30 cellular contexts compared by ENCODE assay signal in genomic region chr2:121587131-121587530, GRCh38. TPM values are rescaled to one million over a fixed set of nuclear protein-coding genes. Genes with fewer than 3 reads are reported as not detected.
"Had no signal": no experiment of that assay in that cellular context is flagged by ENCODE, and none has a peak within 500 bp of the region (broad histone marks: within the 10 kb centered on the region; RNA-seq: fewer than 3 reads in every experiment).

No MANE protein-coding gene starts in this region.

- H3K4me3 Mint-ChIP-seq: naive thymus-derived CD4-positive, alpha-beta T cell; natural killer cell treated with Interleukin-12 subunit alpha and Interleukin-12 subunit beta and Interleukin-15 and Interleukin-18, amount 100 ng/mL, for 72 hours; stimulated activated effector memory CD8-positive, alpha-beta T cell treated with anti-CD3 and anti-CD28 coated beads, Interleukin-12 subunit alpha, Interleukin-12 subunit beta, amount 100 ng/mL, for 72 hours; stimulated activated naive CD8-positive, alpha-beta T cell treated with anti-CD3 and anti-CD28 coated beads, Interleukin-15, Interleukin-2, amounts not matched to agents 100 ng/mL and 50 ng/mL, for 24 hours had no signal

- DNase-seq: hypothalamus; islet precursor cell; left ventricle myocardium inferior; midbrain; mucosa of descending colon; naive thymus-derived CD4-positive, alpha-beta T cell; ovary; retina; right cardiac atrium; spleen; stimulated activated CD4-positive, alpha-beta T cell treated with anti-CD3 and anti-CD28 coated beads, Interleukin-4, amount 100 ng/mL, for 24 hours; stimulated activated naive CD4-positive, alpha-beta T cell; tibial artery; trophoblast cell; upper lobe of right lung had no signal

- H3K27ac Mint-ChIP-seq: naive thymus-derived CD4-positive, alpha-beta T cell; natural killer cell treated with Interleukin-12 subunit alpha and Interleukin-12 subunit beta and Interleukin-15 and Interleukin-18, amount 100 ng/mL, for 72 hours; progenitor cell of endocrine pancreas; stimulated activated effector memory CD8-positive, alpha-beta T cell treated with anti-CD3 and anti-CD28 coated beads, Interleukin-12 subunit alpha, Interleukin-12 subunit beta, amount 100 ng/mL, for 72 hours; stimulated activated naive CD8-positive, alpha-beta T cell treated with anti-CD3 and anti-CD28 coated beads, Interleukin-15, Interleukin-2, amounts not matched to agents 100 ng/mL and 50 ng/mL, for 24 hours had no signal

- H3K4me1 ChIP-seq: suprapubic skin, upper lobe of right lung had no signal

- H3K27me3 Mint-ChIP-seq: naive thymus-derived CD4-positive, alpha-beta T cell; natural killer cell treated with Interleukin-12 subunit alpha and Interleukin-12 subunit beta and Interleukin-15 and Interleukin-18, amount 100 ng/mL, for 72 hours; progenitor cell of endocrine pancreas; stimulated activated naive CD8-positive, alpha-beta T cell treated with anti-CD3 and anti-CD28 coated beads, Interleukin-15, Interleukin-2, amounts not matched to agents 100 ng/mL and 50 ng/mL, for 24 hours had no signal

- H3K9me3 Mint-ChIP-seq: natural killer cell treated with Interleukin-12 subunit alpha and Interleukin-12 subunit beta and Interleukin-15 and Interleukin-18, amount 100 ng/mL, for 72 hours; stimulated activated effector memory CD8-positive, alpha-beta T cell treated with anti-CD3 and anti-CD28 coated beads, Interleukin-12 subunit alpha, Interleukin-12 subunit beta, amount 100 ng/mL, for 72 hours; stimulated activated naive CD8-positive, alpha-beta T cell treated with anti-CD3 and anti-CD28 coated beads, Interleukin-15, Interleukin-2, amounts not matched to agents 100 ng/mL and 50 ng/mL, for 24 hours had no signal

- H3K36me3 ChIP-seq: ovary, thoracic aorta, upper lobe of right lung had no signal

- ATAC-seq: mucosa of descending colon; naive thymus-derived CD4-positive, alpha-beta T cell; natural killer cell treated with Interleukin-12 subunit alpha and Interleukin-12 subunit beta and Interleukin-15 and Interleukin-18, amount 100 ng/mL, for 72 hours; right cardiac atrium; sciatic nerve; stimulated activated effector memory CD8-positive, alpha-beta T cell treated with anti-CD3 and anti-CD28 coated beads, Interleukin-12 subunit alpha, Interleukin-12 subunit beta, amount 100 ng/mL, for 72 hours; upper lobe of right lung had no signal

- H3K9me3 ChIP-seq: left ventricle myocardium inferior, mucosa of descending colon, ovary, spleen, suprapubic skin, thoracic aorta, tibial artery, upper lobe of right lung had no signal

- H3K27ac ChIP-seq: left ventricle myocardium inferior, ovary, skin epidermis, spleen, suprapubic skin, thoracic aorta, tibial artery, upper lobe of right lung had no signal

- H3K36me3 Mint-ChIP-seq: natural killer cell treated with Interleukin-12 subunit alpha and Interleukin-12 subunit beta and Interleukin-15 and Interleukin-18, amount 100 ng/mL, for 72 hours had no signal

- H3K4me3 ChIP-seq: left ventricle myocardium inferior, lung, mucosa of descending colon, ovary, skin epidermis, spleen, suprapubic skin, thoracic aorta, tibial artery, upper lobe of right lung had no signal

- H3K27me3 ChIP-seq: ovary, spleen, suprapubic skin, tibial artery, upper lobe of right lung had no signal

RNA-seq across cellular contexts. Expression of gene RNU4ATAC, which starts 56.5 kb away (rescaled TPM):
- total RNA-seq: kidney epithelial cell; lung; mesenteric fat pad; myocyte; naive thymus-derived CD4-positive, alpha-beta T cell; natural killer cell treated with Interleukin-12 subunit alpha and Interleukin-12 subunit beta and Interleukin-15 and Interleukin-18, amount 100 ng/mL, for 72 hours; omental fat pad; ovary; progenitor cell of endocrine pancreas; sciatic nerve; subcutaneous adipose tissue; suprapubic skin; thoracic aorta; upper lobe of right lung had no signal
- polyA plus RNA-seq: lung; naive thymus-derived CD4-positive, alpha-beta T cell; neural cell; ovary; right cardiac atrium; spleen had no signal
